ENCODE assay signal across 20 cellular contexts in genomic region chr1:66296370-66296769, GRCh38.
"Had no signal": no experiment of that assay in that cellular context is flagged by ENCODE, and none has a peak within 500 bp of the region (broad histone marks: within the 10 kb centered on the region; RNA-seq: fewer than 3 reads in every experiment).

No MANE protein-coding gene starts in this region.

- H3K27ac ChIP-seq: foreskin keratinocyte, lower lobe of right lung, neural progenitor cell, sigmoid colon, thoracic aorta had no signal

- H3K36me3 ChIP-seq: lower lobe of right lung, neural progenitor cell, sigmoid colon, thoracic aorta had no signal

- DNase-seq: activated CD4-positive, alpha-beta T cell treated with anti-CD3 and anti-CD28 coated beads for 1 hour; activated CD4-positive, alpha-beta T cell treated with anti-CD3 and anti-CD28 coated beads, Interleukin-2, amount 50 U/mL, for 1 hour; activated CD8-positive, alpha-beta T cell treated with anti-CD3 and anti-CD28 coated beads, Interleukin-2, amount 10 ng/mL, durations not matched to agents 7 days and 5 days; aorta; central memory CD4-positive, alpha-beta T cell; effector memory CD4-positive, alpha-beta T cell; foreskin keratinocyte; immature natural killer cell; lower lobe of right lung; naive thymus-derived CD8-positive, alpha-beta T cell; posterior cingulate gyrus; sigmoid colon; stimulated activated CD4-positive, alpha-beta T cell treated with anti-CD3 and anti-CD28 coated beads, Interleukin-15, amount 100 ng/mL, for 24 hours; stimulated activated CD8-positive, alpha-beta memory T cell treated with anti-CD3 and anti-CD28 coated beads, Interleukin-4, amount 100 ng/mL, for 48 hours; stimulated activated naive CD4-positive, alpha-beta T cell had no signal

- H3K9me3 ChIP-seq: lower lobe of right lung, sigmoid colon, thoracic aorta had no signal

- H3K27me3 ChIP-seq: foreskin keratinocyte, hepatocyte, neural progenitor cell, sigmoid colon had no signal

- H2AFZ ChIP-seq: hepatocyte, neural progenitor cell had no signal

- H3K4me3 ChIP-seq: hepatocyte, lower lobe of right lung, neural progenitor cell, sigmoid colon, smooth muscle cell, thoracic aorta had no signal

- H3K79me2 ChIP-seq: hepatocyte had no signal

- H3K9ac ChIP-seq: neural progenitor cell had no signal

- ATAC-seq: activated CD8-positive, alpha-beta T cell treated with anti-CD3 and anti-CD28 coated beads, Interleukin-2, amount 10 ng/mL, durations not matched to agents 7 days and 5 days; activated naive CD4-positive, alpha-beta T cell treated with anti-CD3 and anti-CD28 coated beads, Interleukin-2, amount 50 U/mL, for 72 hours; foreskin keratinocyte; lower lobe of right lung; naive thymus-derived CD8-positive, alpha-beta T cell had no signal

- H3K4me2 ChIP-seq: hepatocyte, neural progenitor cell, smooth muscle cell had no signal

- H3K4me1 ChIP-seq: neural progenitor cell had no signal
